In genomic region chr6:139373154-139373927, GRCh38 we compare ENCODE assay signal across 1 cellular context.
TF ChIP-seq lines count a peak whose summit lies in the region.

No MANE protein-coding gene starts in this region.

TF ChIP-seq in SK-N-SH, 30 proteins besides CTCF, POLR2A, EP300 and RAD21 (continued from another document):
- TF ChIP-seq NFIC (IDR thresholded peaks at IDR 0.05; ENCODE audit: borderline replicate concordance) (no peak), SMC3 (IDR thresholded peaks at IDR 0.05; ENCODE audit: low read depth, low read length) (no peak), FOXJ3 (CRISPR knock-in tag; IDR thresholded peaks at IDR 0.05) (no peak)
